In the genomic region with DNA sequence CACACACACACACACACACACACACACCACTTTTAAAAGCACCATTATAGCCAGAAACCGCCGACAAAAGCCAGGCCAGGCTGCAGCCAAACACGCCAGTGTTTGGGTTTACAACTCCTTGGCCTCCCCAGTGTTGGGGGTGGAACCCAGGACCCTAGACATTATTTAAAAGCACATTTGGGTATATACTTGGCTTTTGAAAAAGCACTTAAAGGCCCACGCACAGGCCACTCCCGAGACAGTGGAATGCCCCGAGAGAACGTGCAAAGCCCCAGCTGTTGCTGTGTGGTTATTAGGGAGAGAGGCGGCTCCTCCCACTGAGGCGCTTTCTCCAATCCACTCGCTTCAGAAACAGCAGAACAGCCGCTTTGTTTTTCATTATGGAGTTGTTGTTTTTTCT, we compare ENCODE assay signal across 12 cellular contexts. TPM values are rescaled to one million over a fixed set of nuclear protein-coding genes. Genes with fewer than 3 reads are reported as not detected.
A peak's percentile ranks its signal among the peaks of the same experiment; 100 is the strongest.
DNase-seq lines count a peak whose midpoint lies in the region; FAIRE-seq and TF ChIP-seq lines count a peak whose summit lies in the region.
"Had no signal": no experiment of that assay in that cellular context is flagged by ENCODE, and none has a peak within 500 bp of the region (broad histone marks: within the 10 kb centered on the region; RNA-seq: fewer than 3 reads in every experiment).

No MANE protein-coding gene starts in this region.

- TF ChIP-seq POLR2A in breast epithelium (IDR thresholded peaks at IDR 0.05) (no peak), lower leg skin (IDR thresholded peaks at IDR 0.05) (no peak)

- DNase-seq in breast epithelium (ENCODE audit: low spot score in 2 of 2) (no peak), MCF 10A (ENCODE audit: unreplicated experiment) (no peak), fibroblast of the conjunctiva (ENCODE audit: low read depth) (peak; percentile 38), neural progenitor cell (ENCODE audit: low spot score) (no peak), lower leg skin (ENCODE audit: low spot score in 2 of 2) (no peak), KBM-7 (no peak), RPMI8226 (no peak), urothelium cell line (ENCODE audit: low spot score) (no peak)
- DNase-seq: activated CD4-positive, alpha-beta T cell treated with anti-CD3 and anti-CD28 coated beads for 48 hours; NCI-H1048; small intestine had no signal

- peak overlapping the region; percentile 3 for H2AFZ ChIP-seq in neural progenitor cell (replicated peaks)

- no peak for TF ChIP-seq CTCF in breast epithelium (IDR thresholded peaks at IDR 0.05)
- TF ChIP-seq CTCF in MCF 10A (IDR thresholded peaks at IDR 0.05; ENCODE audit: unreplicated experiment) = no peak
- no peak for TF ChIP-seq CTCF in neural progenitor cell (IDR thresholded peaks at IDR 0.05)
- TF ChIP-seq CTCF in lower leg skin (IDR thresholded peaks at IDR 0.05) = no peak

- H3K36me3 ChIP-seq in breast epithelium (no peaks in the 10 kb centered on the region), neural progenitor cell (no peaks in the 10 kb centered on the region)
- H3K36me3 ChIP-seq: Peyer's patch had no signal

- peaks cover 0 to 4% of the 10 kb centered on the region in 2 donors for H3K4me1 ChIP-seq in breast epithelium
- peaks cover 10% of the 10 kb centered on the region for H3K4me1 ChIP-seq in neural progenitor cell
- H3K4me1 ChIP-seq: Peyer's patch had no signal

- H3K9ac ChIP-seq in neural progenitor cell = no peak overlapping the region

- H3K27ac Mint-ChIP-seq in MCF 10A (ENCODE audit: low read depth, unreplicated experiment) (no peak overlapping the region), neural progenitor cell (peak overlapping the region; percentile 93)

- H4K20me1 ChIP-seq in neural progenitor cell (ENCODE audit: low read depth) = no peaks in the 10 kb centered on the region

- in situ Hi-C loops in KBM-7 (cut with MboI; ENCODE audit: low pct_unique_long_range_greater_than_20kb, low sequenced_read_pairs) = no loop called here

- H3K9me3 ChIP-seq in breast epithelium = no peaks in the 10 kb centered on the region
- no peaks in the 10 kb centered on the region for H3K9me3 ChIP-seq in neural progenitor cell (ENCODE audit: low read depth)
- H3K9me3 ChIP-seq: Peyer's patch had no signal

- no peaks in the 10 kb centered on the region for H3K27me3 Mint-ChIP-seq in MCF 10A (ENCODE audit: insufficient read depth, unreplicated experiment)
- H3K27me3 Mint-ChIP-seq in neural progenitor cell (ENCODE audit: insufficient read depth, low read depth) = peaks cover 8% of the 10 kb centered on the region

- H3K36me3 Mint-ChIP-seq in MCF 10A (ENCODE audit: insufficient read depth, unreplicated experiment) (no peaks in the 10 kb centered on the region), neural progenitor cell (no peaks in the 10 kb centered on the region)

- H3K79me2 ChIP-seq in neural progenitor cell (ENCODE audit: low read depth) = no peaks in the 10 kb centered on the region

- no TSS peak for BruUV-seq in MCF 10A (replicated peaks; lab: Mats Ljungman, UMichigan)

- H3K27me3 ChIP-seq in breast epithelium (no peaks in the 10 kb centered on the region), neural progenitor cell (no peaks in the 10 kb centered on the region)
- H3K27me3 ChIP-seq: Peyer's patch had no signal

- H3K4me3 ChIP-seq in breast epithelium (peak overlapping the region; percentile 7 to 17 (median 15)), neural progenitor cell (no peak overlapping the region), lower leg skin (ENCODE audit: low read depth, poor library complexity, severe bottlenecking) (no peak overlapping the region)
- H3K4me3 ChIP-seq: Peyer's patch had no signal

- H3K4me3 Mint-ChIP-seq in MCF 10A (ENCODE audit: unreplicated experiment) (no peak overlapping the region), neural progenitor cell (peak overlapping the region; percentile 35)

- CTCF ChIA-PET in MCF 10A (lab: Yijun Ruan, JAX) = no interaction called here

- POLR2A ChIA-PET in MCF 10A (lab: Yijun Ruan, JAX) = no interaction called here

- no peak for FAIRE-seq in urothelium cell line (lab: Jason Lieb, UNC)
- FAIRE-seq: small intestine had no signal

- H3K27ac ChIP-seq in breast epithelium = peak overlapping the region in 1 of 2 donors; percentile 33
- no peak overlapping the region for H3K27ac ChIP-seq in neural progenitor cell

- no peak overlapping the region for H3K4me2 ChIP-seq in neural progenitor cell

- intact Hi-C loops in breast epithelium (cut with DNase I; ENCODE audit: low total_unique reads) = no loop called here
- intact Hi-C loops in MCF 10A (cut with micrococcal nuclease) = no loop called here
- intact Hi-C loops in lower leg skin (cut with DNase I; ENCODE audit: low total_unique reads) = loop anchor here (5.0 kb wide), 1 partner anchor 158 kb away; no protein-coding TSS in a partner anchor

- H3K9me3 Mint-ChIP-seq in MCF 10A (ENCODE audit: unreplicated experiment) (no peaks in the 10 kb centered on the region), neural progenitor cell (no peaks in the 10 kb centered on the region)

- WGBS in lower leg skin, 2 donors = 58 to 61% methylated on average over 11 of the region's 11 CpGs

- H3K4me1 Mint-ChIP-seq in MCF 10A (ENCODE audit: insufficient read depth, unreplicated experiment) = peaks cover 10% of the 10 kb centered on the region
- H3K4me1 Mint-ChIP-seq in neural progenitor cell = peaks cover 19% of the 10 kb centered on the region

- no peaks in the 10 kb centered on the region for H3F3A ChIP-seq in neural progenitor cell (ENCODE audit: low read depth)

RNA-seq across cellular contexts. Expression of a gene that starts 38.2 kb away (rescaled TPM):
- 1 to 10 TPM; 1.8 to 4.8 (median 2.3) TPM for total RNA-seq in breast epithelium
- total RNA-seq in MCF 10A (2022) = 6.9 and 8.1 TPM in 2 replicates
- 1.3 and 3.6 TPM in 2 replicates for total RNA-seq in neural progenitor cell (ENCODE audit: low replicate concordance)
- total RNA-seq in lower leg skin = 1 to 10 TPM; 1.5 to 3.6 (median 2.6) TPM

Comparison
In these comparisons a context has a peak if more than half of its experiments do, and no peak if none do; other contexts are left out.
1. H3K4me3 ChIP-seq: peak in breast epithelium (3 of 3); none in neural progenitor cell (single experiment) and lower leg skin (single experiment).